In the genomic region with DNA sequence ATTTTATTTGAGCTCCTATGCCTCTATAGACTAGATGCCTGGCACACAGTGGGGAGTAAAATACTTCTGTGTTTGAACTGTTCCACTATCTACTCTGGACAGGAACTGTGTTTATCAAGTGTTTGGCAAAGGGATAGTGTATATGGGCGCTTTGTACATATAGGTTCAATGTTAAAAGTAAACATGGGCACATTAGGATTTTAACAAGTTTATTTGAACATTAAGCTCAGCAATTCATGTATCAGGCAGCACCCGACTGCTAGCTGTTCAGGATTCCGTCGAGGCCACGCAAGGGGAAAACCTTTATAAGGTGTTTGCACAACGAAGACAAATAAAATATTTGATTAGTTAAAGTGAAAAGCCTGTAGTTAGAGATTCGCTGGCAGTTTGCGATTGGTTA, we compare ENCODE assay signal across 23 cellular contexts. TPM values are rescaled to one million over a fixed set of nuclear protein-coding genes. Genes with fewer than 3 reads are reported as not detected.
A peak's percentile ranks its signal among the peaks of the same experiment; 100 is the strongest.
DNase-seq lines count a peak whose midpoint lies in the region; ATAC-seq and TF ChIP-seq lines count a peak whose summit lies in the region.
"Had no signal": no experiment of that assay in that cellular context is flagged by ENCODE, and none has a peak within 500 bp of the region (broad histone marks: within the 10 kb centered on the region; RNA-seq: fewer than 3 reads in every experiment).

No MANE protein-coding gene starts in this region.

- DNase-seq in H9 (no peak), NCI-H748 treated with DMSO at 0.1 percent for 48 hours (lab: John Stamatoyannopoulos, UW) (peak; percentile 60), left colon (peak; percentile 53 to 70), stomach (peak; percentile 80), OCI-M1 (lab: John Stamatoyannopoulos, UW) (no peak), SIG-M5 (lab: John Stamatoyannopoulos, UW) (no peak), DMS79 treated with DMSO at 0.1 percent for 48 hours (lab: John Stamatoyannopoulos, UW) (no peak)
- DNase-seq: activated CD4-positive, alpha-beta memory T cell treated with anti-CD3 and anti-CD28 coated beads, Interleukin-2, amount 10 ng/mL, durations not matched to agents 7 days and 5 days; activated naive CD4-positive, alpha-beta T cell treated with anti-CD3 and anti-CD28 coated beads for 36 hours; activated T-cell treated with anti-CD3 and anti-CD28 coated beads, Interleukin-2, amount 50 U/mL, for 24 hours; aorta; head of caudate nucleus; IMR-90; mammary epithelial cell; NCI-H2107; NK-92 treated with Interleukin-12 subunit alpha and Interleukin-12 subunit beta, amount 100 ng/mL, for 24 hours; psoas muscle; spleen; stimulated activated CD8-positive, alpha-beta memory T cell treated with anti-CD3 and anti-CD28 coated beads, Interleukin-4, amount 100 ng/mL, for 48 hours; T-helper 1 cell had no signal

- peaks cover 1% of the 10 kb centered on the region; the same call in 1 of the 2 replicates for H3K27me3 Mint-ChIP-seq in H9 (ENCODE audit: low read depth)
- H3K27me3 Mint-ChIP-seq: activated CD4-positive, alpha-beta memory T cell treated with anti-CD3 and anti-CD28 coated beads, Interleukin-2, amount 10 ng/mL, durations not matched to agents 7 days and 5 days; activated T-cell treated with anti-CD3 and anti-CD28 coated beads, Interleukin-2, amount 50 U/mL, for 24 hours; B cell had no signal

- TF ChIP-seq CTCF in H9 (conservative IDR thresholded peaks at IDR 0.05) (no peak), stomach (IDR thresholded peaks at IDR 0.05) (no peak)

- H3K9ac ChIP-seq in H9 (ENCODE audit: extremely low read depth, insufficient read length, low read length): no peak overlapping the region

- peak overlapping the region in 1 of 4 donors; percentile 23 for H3K4me3 ChIP-seq in stomach
- H3K4me3 ChIP-seq: psoas muscle, spleen had no signal

- H3K9me3 Mint-ChIP-seq in H9: no peaks in the 10 kb centered on the region
- H3K9me3 Mint-ChIP-seq: activated CD4-positive, alpha-beta memory T cell treated with anti-CD3 and anti-CD28 coated beads, Interleukin-2, amount 10 ng/mL, durations not matched to agents 7 days and 5 days; activated naive CD4-positive, alpha-beta T cell treated with anti-CD3 and anti-CD28 coated beads for 36 hours; activated T-cell treated with anti-CD3 and anti-CD28 coated beads, Interleukin-2, amount 50 U/mL, for 24 hours; natural killer cell treated with Interleukin-12 subunit alpha and Interleukin-12 subunit beta and Interleukin-15 and Interleukin-18, amount 100 ng/mL, for 72 hours had no signal

- no peaks in the 10 kb centered on the region for H3K36me3 ChIP-seq in stomach
- H3K36me3 ChIP-seq: spleen had no signal

- no peak overlapping the region for H2BK5ac ChIP-seq in H9 (ENCODE audit: insufficient read length, low read length)

- H3K4ac ChIP-seq in H9 (ENCODE audit: low read depth, low read length): no peak overlapping the region

- no peaks in the 10 kb centered on the region for H3K23me2 ChIP-seq in H9 (ENCODE audit: insufficient read length, low read depth, low read length, poor library complexity, severe bottlenecking)

- H3K4me1 ChIP-seq in H9 (ENCODE audit: insufficient read depth, low read length) (peaks cover 2% of the 10 kb centered on the region; the same call in 1 of the 2 replicates), stomach (peaks cover 44 to 67% (median 51%) of the 10 kb centered on the region in 4 donors)

- no peak overlapping the region for H2AK5ac ChIP-seq in H9 (ENCODE audit: insufficient read length, low read length)

- H3T11ph ChIP-seq in H9 (ENCODE audit: low read length): no peak overlapping the region

- H3K79me1 ChIP-seq in H9 (ENCODE audit: insufficient read depth, low read depth, low read length, poor library complexity, severe bottlenecking): no peaks in the 10 kb centered on the region

- no peak overlapping the region for H2AFZ ChIP-seq in H9 (ENCODE audit: low read length)

- H3K4me1 Mint-ChIP-seq in H9: peaks cover 29 to 40% of the 10 kb centered on the region in 2 experiments
- H3K4me1 Mint-ChIP-seq: activated CD4-positive, alpha-beta memory T cell treated with anti-CD3 and anti-CD28 coated beads, Interleukin-2, amount 10 ng/mL, durations not matched to agents 7 days and 5 days; B cell had no signal

- TF ChIP-seq POLR2A in stomach (IDR thresholded peaks at IDR 0.05): no peak

- no peak for TF ChIP-seq EP300 in stomach (IDR thresholded peaks at IDR 0.05)

- no peak overlapping the region for H4K5ac ChIP-seq in H9 (ENCODE audit: insufficient read length, low read depth, low read length)

- ATAC-seq in left colon: peak; percentile 42
- ATAC-seq: natural killer cell treated with Interleukin-12 subunit alpha and Interleukin-12 subunit beta and Interleukin-15 and Interleukin-18, amount 100 ng/mL, for 72 hours; psoas muscle; Right ventricle myocardium inferior had no signal

- no CpG with 5 or more reads among the region's 8 CpGs for WGBS in H9 (ENCODE audit: extremely low coverage, insufficient read length, low lambda C conversion rate)
- 29 to 50% (median 36%) methylated on average over 8 of the region's 8 CpGs for WGBS in stomach, 5 donors

- intact Hi-C loops in left colon (cut with DNase I, micrococcal nuclease) (no loop called here), stomach (cut with DNase I; ENCODE audit: low total_unique reads) (no loop called here)

- no peaks in the 10 kb centered on the region for H3K79me2 ChIP-seq in H9 (ENCODE audit: insufficient read depth, low read length)

- no peak overlapping the region for H3K23ac ChIP-seq in H9 (ENCODE audit: insufficient read length, low read depth, low read length)

- no peak overlapping the region for H3K14ac ChIP-seq in H9 (ENCODE audit: insufficient read depth, low read length)

- no peaks in the 10 kb centered on the region for H3K36me3 Mint-ChIP-seq in H9 (ENCODE audit: insufficient read depth in 1 of 3, low read depth in 3 of 3)
- H3K36me3 Mint-ChIP-seq: natural killer cell treated with Interleukin-12 subunit alpha and Interleukin-12 subunit beta and Interleukin-15 and Interleukin-18, amount 100 ng/mL, for 72 hours had no signal

- no peaks in the 10 kb centered on the region for H3K27me3 ChIP-seq in H9 (ENCODE audit: insufficient read depth, low read length)
- no peaks in the 10 kb centered on the region for H3K27me3 ChIP-seq in stomach
- H3K27me3 ChIP-seq: spleen had no signal

- H2BK20ac ChIP-seq in H9 (ENCODE audit: low read depth, low read length, poor library complexity, severe bottlenecking): no peak overlapping the region

- H3K9me3 ChIP-seq in H9 (ENCODE audit: control insufficient read depth, low read depth, low read length): no peaks in the 10 kb centered on the region
- no peaks in the 10 kb centered on the region for H3K9me3 ChIP-seq in stomach
- H3K9me3 ChIP-seq: psoas muscle, spleen had no signal

- no peak overlapping the region for H3K4me2 ChIP-seq in H9 (ENCODE audit: insufficient read depth, insufficient read length, low read length)

- H3K27ac Mint-ChIP-seq in H9: no peak overlapping the region; a peak in 1 of 7 replicates
- H3K27ac Mint-ChIP-seq: activated CD4-positive, alpha-beta memory T cell treated with anti-CD3 and anti-CD28 coated beads, Interleukin-2, amount 10 ng/mL, durations not matched to agents 7 days and 5 days; activated naive CD4-positive, alpha-beta T cell treated with anti-CD3 and anti-CD28 coated beads for 36 hours; activated T-cell treated with anti-CD3 and anti-CD28 coated beads, Interleukin-2, amount 50 U/mL, for 24 hours; B cell; natural killer cell treated with Interleukin-12 subunit alpha and Interleukin-12 subunit beta and Interleukin-15 and Interleukin-18, amount 100 ng/mL, for 72 hours had no signal

- H4K8ac ChIP-seq in H9 (replicated peaks; ENCODE audit: insufficient read length, low read depth, low read length): no peak overlapping the region

- H3K4me3 Mint-ChIP-seq in H9: no peak overlapping the region
- H3K4me3 Mint-ChIP-seq: activated CD4-positive, alpha-beta memory T cell treated with anti-CD3 and anti-CD28 coated beads, Interleukin-2, amount 10 ng/mL, durations not matched to agents 7 days and 5 days; activated naive CD4-positive, alpha-beta T cell treated with anti-CD3 and anti-CD28 coated beads for 36 hours; activated T-cell treated with anti-CD3 and anti-CD28 coated beads, Interleukin-2, amount 50 U/mL, for 24 hours; B cell; natural killer cell treated with Interleukin-12 subunit alpha and Interleukin-12 subunit beta and Interleukin-15 and Interleukin-18, amount 100 ng/mL, for 72 hours had no signal

- no peak overlapping the region for H3K56ac ChIP-seq in H9 (ENCODE audit: insufficient read length, low read depth, low read length)

- H3K18ac ChIP-seq in H9 (ENCODE audit: insufficient read length, low read depth, low read length): no peak overlapping the region

- no peak overlapping the region for H2BK15ac ChIP-seq in H9 (ENCODE audit: low read depth, low read length)

- H4K91ac ChIP-seq in H9 (ENCODE audit: insufficient read length, low read depth, low read length): no peak overlapping the region

- no peak overlapping the region for H3K27ac ChIP-seq in H9 (ENCODE audit: insufficient read length, low read depth, low read length)
- H3K27ac ChIP-seq in stomach: peak overlapping the region in 4 of 5 donors; percentile 72 to 80 (median 76)
- H3K27ac ChIP-seq: psoas muscle, spleen had no signal

- H4K20me1 ChIP-seq in H9 (ENCODE audit: control insufficient read depth, insufficient read depth, insufficient read length): no peaks in the 10 kb centered on the region

- peak overlapping the region; percentile 11 for H2BK120ac ChIP-seq in H9 (ENCODE audit: low read depth, low read length, poor library complexity, severe bottlenecking)

- H2BK12ac ChIP-seq in H9 (ENCODE audit: insufficient read length, low read depth, low read length): no peak overlapping the region

RNA-seq across cellular contexts. Expression of a gene that starts 43.4 kb away (rescaled TPM):
- 33.2 and 35.1 TPM in 2 replicates for total RNA-seq in H9 (2021)
- total RNA-seq in left colon: 10 to 100 TPM; 78.4 to 90.9 TPM
- 100 to 1,000 TPM in 1 of 5 donors, 10 to 100 TPM in 4; 31.6 to 113 (median 54.3) TPM for total RNA-seq in stomach
- 10 to 100 TPM in 1 of 3 donors, 1 to 10 TPM in 2; 5.6 to 10.7 (median 7.7) TPM for polyA plus RNA-seq in stomach

Comparison
In these comparisons a context has a peak if more than half of its experiments do, and no peak if none do; other contexts are left out.
1. DNase-seq: peak in NCI-H748 treated with DMSO at 0.1 percent for 48 hours (single experiment), left colon (2 of 2) and stomach (single experiment); none in H9 (single experiment), OCI-M1 (single experiment), SIG-M5 (single experiment) and DMS79 treated with DMSO at 0.1 percent for 48 hours (single experiment).